9 cellular contexts compared by ENCODE assay signal in the genomic region with DNA sequence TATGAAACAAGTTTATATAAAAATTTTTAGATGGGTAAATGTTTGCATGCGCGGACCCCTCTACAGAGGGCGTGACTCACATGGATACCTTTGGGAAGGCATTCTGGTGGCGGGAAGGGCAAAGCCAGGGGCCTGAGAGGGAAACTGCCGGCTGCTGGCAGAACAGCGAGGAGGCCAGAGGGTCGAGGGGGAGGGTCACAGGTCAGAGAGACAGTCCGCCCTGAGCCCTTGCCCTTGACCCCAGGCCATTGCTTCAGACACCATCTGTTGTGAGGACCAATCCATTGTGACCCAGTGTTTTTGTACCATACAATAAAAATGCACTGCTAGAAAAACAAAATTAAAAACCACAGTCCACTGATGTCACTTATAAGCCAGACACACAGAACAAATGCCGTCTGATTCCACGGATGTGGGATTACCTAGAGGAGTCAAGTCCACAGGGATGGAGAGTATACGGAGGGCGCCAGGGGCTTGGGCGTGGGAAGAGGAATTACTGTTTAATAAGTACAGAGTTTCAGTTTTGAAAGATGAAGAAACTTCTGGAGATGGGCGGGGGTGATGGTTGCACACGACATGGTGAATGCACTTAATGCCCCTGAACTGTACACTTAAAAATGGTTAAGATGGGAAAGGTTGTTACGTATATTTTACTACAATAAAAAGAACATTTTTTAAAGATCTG. TPM values are rescaled to one million over a fixed set of nuclear protein-coding genes. Genes with fewer than 3 reads are reported as not detected.
DNase-seq lines count a peak whose midpoint lies in the region; ATAC-seq and TF ChIP-seq lines count a peak whose summit lies in the region.
"Had no signal": no experiment of that assay in that cellular context is flagged by ENCODE, and none has a peak within 500 bp of the region (broad histone marks: within the 10 kb centered on the region; RNA-seq: fewer than 3 reads in every experiment).

No MANE protein-coding gene starts in this region.

- H3F3A ChIP-seq in SK-N-SH (replicated peaks; ENCODE audit: insufficient read depth) = no peaks in the 10 kb centered on the region

- no peak for TF ChIP-seq POLR2A in gastrocnemius medialis (IDR thresholded peaks at IDR 0.05)

- H3K9me2 ChIP-seq in SK-N-SH = no peaks in the 10 kb centered on the region

- no peak for TF ChIP-seq CTCF in SK-N-SH (IDR thresholded peaks at IDR 0.05)
- TF ChIP-seq CTCF in LNCaP clone FGC (IDR thresholded peaks at IDR 0.05; ENCODE audit: control insufficient read depth, extremely low read depth, insufficient read depth) = no peak
- no peak for TF ChIP-seq CTCF in dorsolateral prefrontal cortex (IDR thresholded peaks at IDR 0.05 in 54 of 56, conservative IDR thresholded peaks at IDR 0.05 in 2 of 56; ENCODE audit: low read depth in 1 of 56, partially characterized antibody in 56 of 56)
- no peak for TF ChIP-seq CTCF in gastrocnemius medialis (IDR thresholded peaks at IDR 0.05 in 4 of 5, conservative IDR thresholded peaks at IDR 0.05 in 1 of 5)
- TF ChIP-seq CTCF in RWPE1 (conservative IDR thresholded peaks at IDR 0.05; ENCODE audit: low read depth) = no peak

- TF ChIP-seq EP300 in SK-N-SH (IDR thresholded peaks at IDR 0.05; ENCODE audit: borderline replicate concordance in 1 of 2, low read depth in 1 of 2, low read length in 1 of 2) = no peak

- no peak overlapping the region for H3K9ac ChIP-seq in SK-N-SH

- intact Hi-C loops in dorsolateral prefrontal cortex (cut with DNase I) (no loop called here), gastrocnemius medialis (cut with DNase I; ENCODE audit: low total_unique reads) (loop anchor here (10.0 kb wide), 1 partner anchor 187 kb away; a partner anchor contains a TSS)

- H2AFZ ChIP-seq in SK-N-SH (ENCODE audit: low read depth) = no peak overlapping the region

- TF ChIP-seq RAD21 in SK-N-SH (IDR thresholded peaks at IDR 0.05; ENCODE audit: low read length) = no peak

- H3K4me3 ChIP-seq in SK-N-SH (ENCODE audit: low read depth in 2 of 2, low read length in 1 of 2) = no peak overlapping the region
- peak overlapping the region; percentile 58 for H3K4me3 ChIP-seq in LNCaP clone FGC (ENCODE audit: low read depth, low read length)
- H3K4me3 ChIP-seq in dorsolateral prefrontal cortex = peak overlapping the region in 36 of 59 donors; percentile 11 to 70 (median 58)
- H3K4me3 ChIP-seq in gastrocnemius medialis = peak overlapping the region in 2 of 4 donors; percentile 43 to 52

- CTCF ChIA-PET in SK-N-SH (lab: Yijun Ruan, JAX) (no interaction called here), RWPE1 (lab: Yijun Ruan, JAX) (interaction anchor here (1.2 kb wide), 1 partner anchor 121 kb away, joined by 4 read pairs; no protein-coding TSS in a partner anchor)

- H3K4me2 ChIP-seq in SK-N-SH = peak overlapping the region; percentile 64

- H3K27ac ChIP-seq in SK-N-SH (ENCODE audit: low read depth in 2 of 2, low read length in 1 of 2) (no peak overlapping the region), dorsolateral prefrontal cortex (no peak overlapping the region), gastrocnemius medialis (peak overlapping the region in 3 of 4 donors; percentile 25 to 49 (median 40)), RWPE1 (no peak overlapping the region)
- H3K27ac ChIP-seq: 22Rv1 had no signal

- DNase-seq in SK-N-SH (no peak), LNCaP clone FGC (ENCODE audit: low read depth) (no peak), dorsolateral prefrontal cortex (no peak), gastrocnemius medialis (no peak), RPMI8226 (no peak), RWPE1 (ENCODE audit: low spot score) (no peak), OCI-M2 (lab: John Stamatoyannopoulos, UW; ENCODE audit: unreplicated experiment) (no peak)

- H3K36me3 ChIP-seq in SK-N-SH (replicated peaks in 1 of 2; ENCODE audit: control insufficient read depth in 1 of 2, insufficient read depth in 2 of 2, low read length in 1 of 2) = no peaks in the 10 kb centered on the region
- H3K36me3 ChIP-seq in gastrocnemius medialis = no peaks in the 10 kb centered on the region

- POLR2A ChIA-PET in SK-N-SH (lab: Yijun Ruan, JAX) = no interaction called here
- POLR2A ChIA-PET in RWPE1 (lab: Yijun Ruan, JAX; ENCODE audit: low non-redundant PET) = no interaction called here

- H3K27me3 ChIP-seq in SK-N-SH (ENCODE audit: insufficient read depth) = peaks cover 81% of the 10 kb centered on the region
- H3K27me3 ChIP-seq in dorsolateral prefrontal cortex = peaks cover 10 to 96% (median 90%) of the 10 kb centered on the region in 45 donors
- H3K27me3 ChIP-seq in gastrocnemius medialis = peaks cover 55 to 71% (median 65%) of the 10 kb centered on the region in 3 donors

- in situ Hi-C loops in gastrocnemius medialis (cut with MboI; ENCODE audit: low sequenced_read_pairs in 4 of 4) = no loop called here

- ATAC-seq in SK-N-SH treated with all-trans-retinoic acid at 6 μM for 48 hours (no peak), gastrocnemius medialis (peak in 1 of 2 donors; percentile 14)

- WGBS in SK-N-SH (ENCODE audit: low lambda C conversion rate) = 20% methylated on average over 16 of the region's 16 CpGs

- H3K4me1 ChIP-seq in SK-N-SH (ENCODE audit: control insufficient read depth in 1 of 2, insufficient read depth in 2 of 2, low read depth in 1 of 2, low read length in 1 of 2) (peaks cover 0 to 4% of the 10 kb centered on the region in 2 experiments; a peak in 1 of 4 replicates), gastrocnemius medialis (peaks cover 0 to 3% of the 10 kb centered on the region in 2 donors)

- no peaks in the 10 kb centered on the region for H3K79me2 ChIP-seq in SK-N-SH (ENCODE audit: insufficient read depth)

- H3K9me3 ChIP-seq in SK-N-SH = no peaks in the 10 kb centered on the region
- no peaks in the 10 kb centered on the region for H3K9me3 ChIP-seq in gastrocnemius medialis

- no peaks in the 10 kb centered on the region for H4K20me1 ChIP-seq in SK-N-SH (ENCODE audit: insufficient read depth)

TF ChIP-seq in SK-N-SH, 30 proteins besides CTCF, POLR2A, EP300 and RAD21:
- no peak for TF ChIP-seq FOXM1 (IDR thresholded peaks at IDR 0.05; ENCODE audit: low read depth)
- TF ChIP-seq NRF1 (IDR thresholded peaks at IDR 0.05; ENCODE audit: low read depth, low read length) = no peak
- TF ChIP-seq FOSL2 (IDR thresholded peaks at IDR 0.05; ENCODE audit: borderline replicate concordance, low read depth) = no peak
- TF ChIP-seq, protein P1, sequence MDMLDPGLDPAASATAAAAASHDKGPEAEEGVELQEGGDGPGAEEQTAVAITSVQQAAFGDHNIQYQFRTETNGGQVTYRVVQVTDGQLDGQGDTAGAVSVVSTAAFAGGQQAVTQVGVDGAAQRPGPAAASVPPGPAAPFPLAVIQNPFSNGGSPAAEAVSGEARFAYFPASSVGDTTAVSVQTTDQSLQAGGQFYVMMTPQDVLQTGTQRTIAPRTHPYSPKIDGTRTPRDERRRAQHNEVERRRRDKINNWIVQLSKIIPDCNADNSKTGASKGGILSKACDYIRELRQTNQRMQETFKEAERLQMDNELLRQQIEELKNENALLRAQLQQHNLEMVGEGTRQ (IDR thresholded peaks at IDR 0.05; ENCODE audit: borderline replicate concordance, low read depth, low read length) = no peak
- TF ChIP-seq, protein P2, sequence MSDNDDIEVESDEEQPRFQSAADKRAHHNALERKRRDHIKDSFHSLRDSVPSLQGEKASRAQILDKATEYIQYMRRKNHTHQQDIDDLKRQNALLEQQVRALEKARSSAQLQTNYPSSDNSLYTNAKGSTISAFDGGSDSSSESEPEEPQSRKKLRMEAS (IDR thresholded peaks at IDR 0.05; ENCODE audit: low read depth) = no peak

TF ChIP-seq in SK-N-SH treated with all-trans-retinoic acid at 6 μM for 48 hours, 23 proteins besides CTCF, POLR2A, EP300 and RAD21 (continues in another document):
- no peak for TF ChIP-seq RARB (CRISPR knock-in tag; IDR thresholded peaks at IDR 0.05)
- TF ChIP-seq, protein P3, sequence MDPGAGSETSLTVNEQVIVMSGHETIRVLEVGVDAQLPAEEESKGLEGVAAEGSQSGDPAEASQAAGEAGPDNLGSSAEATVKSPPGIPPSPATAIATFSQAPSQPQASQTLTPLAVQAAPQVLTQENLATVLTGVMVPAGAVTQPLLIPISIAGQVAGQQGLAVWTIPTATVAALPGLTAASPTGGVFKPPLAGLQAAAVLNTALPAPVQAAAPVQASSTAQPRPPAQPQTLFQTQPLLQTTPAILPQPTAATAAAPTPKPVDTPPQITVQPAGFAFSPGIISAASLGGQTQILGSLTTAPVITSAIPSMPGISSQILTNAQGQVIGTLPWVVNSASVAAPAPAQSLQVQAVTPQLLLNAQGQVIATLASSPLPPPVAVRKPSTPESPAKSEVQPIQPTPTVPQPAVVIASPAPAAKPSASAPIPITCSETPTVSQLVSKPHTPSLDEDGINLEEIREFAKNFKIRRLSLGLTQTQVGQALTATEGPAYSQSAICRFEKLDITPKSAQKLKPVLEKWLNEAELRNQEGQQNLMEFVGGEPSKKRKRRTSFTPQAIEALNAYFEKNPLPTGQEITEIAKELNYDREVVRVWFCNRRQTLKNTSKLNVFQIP (CRISPR knock-in tag; IDR thresholded peaks at IDR 0.05; ENCODE audit: borderline replicate concordance, low read depth) = no peak
- no peak for TF ChIP-seq ZNF8 (CRISPR knock-in tag; IDR thresholded peaks at IDR 0.05)
- TF ChIP-seq ISL1 (CRISPR knock-in tag; IDR thresholded peaks at IDR 0.05) = no peak
- TF ChIP-seq, protein P4, sequence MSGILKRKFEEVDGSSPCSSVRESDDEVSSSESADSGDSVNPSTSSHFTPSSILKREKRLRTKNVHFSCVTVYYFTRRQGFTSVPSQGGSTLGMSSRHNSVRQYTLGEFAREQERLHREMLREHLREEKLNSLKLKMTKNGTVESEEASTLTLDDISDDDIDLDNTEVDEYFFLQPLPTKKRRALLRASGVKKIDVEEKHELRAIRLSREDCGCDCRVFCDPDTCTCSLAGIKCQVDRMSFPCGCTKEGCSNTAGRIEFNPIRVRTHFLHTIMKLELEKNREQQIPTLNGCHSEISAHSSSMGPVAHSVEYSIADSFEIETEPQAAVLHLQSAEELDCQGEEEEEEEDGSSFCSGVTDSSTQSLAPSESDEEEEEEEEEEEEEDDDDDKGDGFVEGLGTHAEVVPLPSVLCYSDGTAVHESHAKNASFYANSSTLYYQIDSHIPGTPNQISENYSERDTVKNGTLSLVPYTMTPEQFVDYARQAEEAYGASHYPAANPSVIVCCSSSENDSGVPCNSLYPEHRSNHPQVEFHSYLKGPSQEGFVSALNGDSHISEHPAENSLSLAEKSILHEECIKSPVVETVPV (CRISPR knock-in tag; IDR thresholded peaks at IDR 0.05) = no peak

RNA-seq across cellular contexts. Expression of a gene that starts 11.9 kb away (rescaled TPM):
- not detected in 2 replicates for polyA plus RNA-seq in SK-N-SH (2012; rRNA removed)
- polyA plus RNA-seq in SK-N-SH (2012; cell fraction: cytosol; rRNA removed) = not detected in 2 replicates
- polyA plus RNA-seq in SK-N-SH (2012; cell fraction: nucleus; rRNA removed) = not detected in 2 replicates
- 10 to 100 TPM in 112 of 120 experiments, 1 to 10 TPM in 8; 5.6 to 47.1 (median 19.9) TPM for total RNA-seq in dorsolateral prefrontal cortex
- 10 to 100 TPM; 14.5 to 28.6 (median 20.1) TPM for total RNA-seq in gastrocnemius medialis

Comparison
In these comparisons a context has a peak if more than half of its experiments do, and no peak if none do; other contexts are left out.
1. H3K27ac ChIP-seq: peak in gastrocnemius medialis (3 of 4); none in SK-N-SH (0 of 2), dorsolateral prefrontal cortex (0 of 59) and RWPE1 (single experiment).
2. H3K4me3 ChIP-seq: peak in LNCaP clone FGC (single experiment) and dorsolateral prefrontal cortex (36 of 59); none in SK-N-SH (0 of 2).